Comparison of ENCODE assay signal across 21 cellular contexts in genomic region chr13:98422046-98422445, GRCh38.
"Had no signal": no experiment of that assay in that cellular context is flagged by ENCODE, and none has a peak within 500 bp of the region (broad histone marks: within the 10 kb centered on the region; RNA-seq: fewer than 3 reads in every experiment).

No MANE protein-coding gene starts in this region.

- H3K4me3 ChIP-seq: MG63 had no signal

- H3K9ac ChIP-seq: SK-N-SH had no signal

- FAIRE-seq: HepG2, RCC 7860 had no signal

- DNase-seq: IMR-90, Karpas-422, KG1, MG63, NCI-H1092 treated with DMSO at 0.1 percent for 48 hours, NCI-H1436, NCI-H187, NCI-H2029, NCI-H2081 treated with DMSO at 0.1 percent for 48 hours, NCI-H2171, NCI-H226, NCI-H446, NCI-H510A, NCI-H524 treated with DMSO at 0.1 percent for 48 hours, NCI-H69, NCI-H774, RPMI8226, SHP77, SK-N-SH had no signal

- H3K27me3 ChIP-seq: MG63 had no signal

- H3K9me3 ChIP-seq: MG63, SK-N-SH had no signal

- H3K4me2 ChIP-seq: SK-N-SH had no signal

- ATAC-seq: HepG2 had no signal

- H3K36me3 ChIP-seq: MG63 had no signal
